ENCODE assay signal across 9 cellular contexts in the genomic region with DNA sequence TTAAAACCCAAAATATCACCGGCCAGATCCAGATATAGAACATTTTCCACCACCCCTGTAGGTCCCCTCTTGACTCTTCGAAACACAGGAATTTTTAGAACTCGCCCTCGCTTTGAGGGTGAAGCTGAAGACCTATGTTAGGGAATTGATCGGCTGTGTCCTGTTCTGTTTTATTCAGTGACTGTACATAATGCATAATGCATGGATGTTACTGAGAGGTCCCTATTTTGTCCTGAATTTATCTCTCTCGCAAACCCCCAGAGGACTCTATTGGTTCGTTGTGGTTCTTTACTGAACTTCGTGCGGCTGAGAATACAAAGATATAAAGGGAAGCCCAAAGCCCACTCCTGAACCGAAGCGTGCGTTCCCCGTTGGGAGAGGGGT. TPM values are rescaled to one million over a fixed set of nuclear protein-coding genes. Genes with fewer than 3 reads are reported as not detected.
DNase-seq lines count a peak whose midpoint lies in the region; ATAC-seq, FAIRE-seq and TF ChIP-seq lines count a peak whose summit lies in the region.
"Had no signal": no experiment of that assay in that cellular context is flagged by ENCODE, and none has a peak within 500 bp of the region (broad histone marks: within the 10 kb centered on the region; RNA-seq: fewer than 3 reads in every experiment).

No MANE protein-coding gene starts in this region.

- FAIRE-seq in A549 (lab: Jason Lieb, UNC) = no peak
- FAIRE-seq in GM12878 (lab: Jason Lieb, UNC) = no peak
- FAIRE-seq: islet of Langerhans had no signal

- peak overlapping the region; percentile 85 for H3K9ac ChIP-seq in GM12878 (ENCODE audit: control insufficient read depth, insufficient read depth, low read length)

- in situ Hi-C loops in GM12878 (cut with MboI) = no loop called here

- H3K79me2 ChIP-seq in GM12878 (ENCODE audit: control insufficient read depth, insufficient read depth, low read length) = peaks cover 76% of the 10 kb centered on the region

- DNase-seq in A549 (ENCODE audit: low read depth in 1 of 2, low spot score in 1 of 2) (no peak), GM12878 (ENCODE audit: low read depth, low spot score) (no peak), MV-4-11 (lab: John Stamatoyannopoulos, UW) (no peak), amygdala (lab: John Stamatoyannopoulos, UW) (no peak), activated gamma-delta T cell (lab: John Stamatoyannopoulos, UW) (no peak)

- RAD21 ChIA-PET in GM12878 (lab: Charles Lee; ENCODE audit: unreplicated experiment) = interaction anchor here (0.8 to 4.5 kb wide), 6 partner anchors 11 to 605 kb away, joined by 3 to 29 read pairs (median 4); partner anchors contain the start of genes C2orf15 and MGAT4A

- BruUV-seq in GM12878 (replicated peaks; lab: Mats Ljungman, UMichigan) = no TSS peak

- TF ChIP-seq EP300 in A549 (IDR thresholded peaks at IDR 0.05) (no peak), GM12878 (IDR thresholded peaks at IDR 0.05; ENCODE audit: borderline replicate concordance in 1 of 2, control insufficient read depth in 1 of 2, low read depth in 2 of 2, low read length in 2 of 2) (no peak; a peak in 1 of 4 replicates)

- H3K4me2 ChIP-seq in A549 (peak overlapping the region; percentile 94), GM12878 (ENCODE audit: control insufficient read depth, insufficient read depth) (peak overlapping the region; percentile 98)

- ATAC-seq in A549 = peak; percentile 13 to 52
- peak; percentile 5 for ATAC-seq in GM18858 (IDR thresholded peaks at IDR 0.05; ENCODE audit: unreplicated experiment)
- peak; percentile 3 for ATAC-seq in HG03108 (IDR thresholded peaks at IDR 0.05; ENCODE audit: unreplicated experiment)
- ATAC-seq in GM12878 = peak; percentile 8

- TF ChIP-seq POLR2A in A549 (IDR thresholded peaks at IDR 0.05; ENCODE audit: low read length) (no peak), GM12878 (IDR thresholded peaks at IDR 0.05; ENCODE audit: low read depth, low read length) (no peak)

- peaks cover 45% of the 10 kb centered on the region for H3K4me1 ChIP-seq in A549
- H3K4me1 ChIP-seq in GM12878 (ENCODE audit: control insufficient read depth, insufficient read depth, low read length) = peaks cover 5% of the 10 kb centered on the region
- peaks cover 0 to 24% of the 10 kb centered on the region in 2 donors for H3K4me1 ChIP-seq in muscle layer of duodenum (ENCODE audit: control insufficient read depth in 1 of 2, insufficient read depth in 2 of 2, low read length in 2 of 2)

- H3K27ac ChIP-seq in A549 = peak overlapping the region; percentile 77 to 92
- peak overlapping the region; percentile 98 for H3K27ac ChIP-seq in GM12878 (ENCODE audit: control insufficient read depth, insufficient read depth)
- peak overlapping the region; percentile 91 for H3K27ac ChIP-seq in muscle layer of duodenum (ENCODE audit: low read length)

- peak overlapping the region; percentile 88 for H3K4me3 ChIP-seq in A549
- peak overlapping the region; percentile 89 for H3K4me3 ChIP-seq in GM12878
- peak overlapping the region; percentile 92 to 93 for H3K4me3 ChIP-seq in muscle layer of duodenum (ENCODE audit: low read depth in 1 of 2, low read length in 2 of 2)

- H3K36me3 ChIP-seq in GM12878 (ENCODE audit: control insufficient read depth in 2 of 2, insufficient read depth in 2 of 2, low read length in 1 of 2) (peaks cover 0 to 10% of the 10 kb centered on the region in 2 experiments; a peak in 1 of 4 replicates), muscle layer of duodenum (ENCODE audit: control insufficient read depth in 1 of 2, insufficient read depth in 2 of 2, low read length in 2 of 2) (peaks cover 11 to 16% of the 10 kb centered on the region in 2 donors)

- peak overlapping the region; percentile 94 for H2AFZ ChIP-seq in GM12878 (ENCODE audit: control insufficient read depth, low read depth, low read length)

- TF ChIP-seq CTCF in A549 (IDR thresholded peaks at IDR 0.05) (no peak), GM12878 (IDR thresholded peaks at IDR 0.05 in 2 of 3, conservative IDR thresholded peaks at IDR 0.05 in 1 of 3; ENCODE audit: control insufficient read depth in 2 of 3, extremely low read depth in 1 of 3, insufficient read depth in 1 of 3, low read depth in 3 of 3, low read length in 3 of 3) (no peak)

- no peaks in the 10 kb centered on the region for H4K20me1 ChIP-seq in GM12878 (ENCODE audit: control insufficient read depth, insufficient read depth)

- H3K9me3 ChIP-seq in A549 = no peaks in the 10 kb centered on the region
- no peaks in the 10 kb centered on the region for H3K9me3 ChIP-seq in GM12878 (replicated peaks; ENCODE audit: control insufficient read depth, insufficient read depth, low read length)
- H3K9me3 ChIP-seq in muscle layer of duodenum (ENCODE audit: control insufficient read depth in 1 of 2, low read length in 2 of 2) = no peaks in the 10 kb centered on the region

- SMC1A ChIA-PET in GM12878 (lab: Charles Lee; ENCODE audit: uncharacterized antibody, unreplicated experiment) = interaction anchor here (0.9 to 5.6 kb wide), 10 partner anchors 11 to 271 kb away, joined by 3 to 32 read pairs (median 5); no protein-coding TSS in a partner anchor

- POLR2A ChIA-PET in A549 (lab: Yijun Ruan, JAX) = interaction anchor here (0.6 to 2.9 kb wide), 12 partner anchors 12 to 1226 kb away, joined by 3 to 19 read pairs (median 4); partner anchors contain the start of genes LIPT1, MITD1, MRPL30 and PDCL3
- POLR2A ChIA-PET in GM12878 (lab: Charles Lee) = interaction anchor here (0.6 to 3.6 kb wide), 12 partner anchors 9 to 1644 kb away, joined by 3 to 30 read pairs (median 4); partner anchors contain the start of genes C2orf15, LIPT1 and TSGA10

- CTCF ChIA-PET in A549 (lab: Yijun Ruan, JAX) (interaction anchor here (1.1 to 3.0 kb wide), 11 partner anchors 9 to 157 kb away, joined by 3 to 18 read pairs (median 4); no protein-coding TSS in a partner anchor), GM12878 (lab: Yijun Ruan, JAX) (interaction anchor here (0.7 to 2.7 kb wide), 13 partner anchors 9 to 251 kb away, joined by 3 to 15 read pairs (median 5); partner anchors contain the start of genes C2orf15, LIPT1, REV1 and TSGA10)

- H3K27me3 ChIP-seq in GM12878 (replicated peaks in 1 of 2; ENCODE audit: control insufficient read depth in 2 of 2, insufficient read depth in 2 of 2, low read length in 1 of 2) = no peaks in the 10 kb centered on the region
- no peaks in the 10 kb centered on the region for H3K27me3 ChIP-seq in muscle layer of duodenum (ENCODE audit: low read depth, low read length)

- WGBS in A549 (ENCODE audit: missing lambda C conversion rate) = 2% methylated on average over 13 of the region's 13 CpGs
- WGBS in GM12878 (ENCODE audit: insufficient coverage, insufficient replicate concordance, low lambda C conversion rate, missing lambda C conversion rate) = 1% methylated on average over 13 of the region's 13 CpGs

- TF ChIP-seq RAD21 in A549 (conservative IDR thresholded peaks at IDR 0.05 in 1 of 2, IDR thresholded peaks at IDR 0.05 in 1 of 2) (no peak), GM12878 (IDR thresholded peaks at IDR 0.05; ENCODE audit: insufficient read depth, low read depth, low read length) (no peak)

- intact Hi-C loops in GM12878 (cut with micrococcal nuclease; ENCODE audit: unreplicated experiment) = loop anchor here (1.0 to 5.0 kb wide), 4 partner anchors 154 to 249 kb away; partner anchors contain the start of genes LIPT1, MITD1, MRPL30 and REV1

RNA-seq across cellular contexts. Expression of gene EIF5B, which starts 0.4 kb away (rescaled TPM):
- polyA plus RNA-seq in A549 (2011; rRNA removed) = 25.0 and 52.9 TPM in 2 replicates
- 10.8 and 11.7 TPM in 2 replicates for polyA plus RNA-seq in A549 (2012; cell fraction: cytosol; rRNA removed)
- 12.3 and 16.2 TPM in 2 replicates for polyA plus RNA-seq in A549 (2012; cell fraction: nucleus; rRNA removed)
- 75.4 to 81.5 TPM (median 75.7 TPM) in 3 replicates for polyA plus RNA-seq in A549 (2017; fragmentation: RNase III; extraction: RNeasy Plus Mini Kit Qiagen cat#74134 plus additional on column Dnase treatment)
- polyA minus RNA-seq in A549 (2011; rRNA and poly(A)+ RNA removed) = 34.9 and 48.3 TPM in 2 replicates
- total RNA-seq in GM12878 (2013; cell fraction: nucleolus; rRNA removed) = 71.7 and 75.7 TPM in 2 replicates
- 37.6 and 42.0 TPM in 2 replicates for total RNA-seq in GM12878 (2014; rRNA removed)
- total RNA-seq in GM12878 (2014; rRNA removed; fragmentation: Illumina TruSeq; extraction: Trizol) = 33.9 and 38.7 TPM in 2 replicates
- 47.0 and 53.8 TPM in 2 replicates for total RNA-seq in GM12878 (2021)
- polyA plus RNA-seq in GM12878 (2011; ENCODE audit: low read depth) = 26.3 TPM
- polyA plus RNA-seq in GM12878 (2011; rRNA removed) = 21.7 and 22.1 TPM in 2 replicates
- 13.9 and 23.8 TPM in 2 replicates for polyA plus RNA-seq in GM12878 (2011; cell fraction: cytosol; rRNA removed)
- 30.4 and 39.6 TPM in 2 replicates for polyA plus RNA-seq in GM12878 (2011; cell fraction: nucleus; rRNA removed)
- 49.7 and 50.1 TPM in 2 replicates for polyA plus RNA-seq in GM12878 (2012)
- 119 and 143 TPM in 2 replicates for polyA plus RNA-seq in GM12878 (2014; fragmentation: Illumina TruSeq; extraction: Trizol)
- 10 to 100 TPM; 38.2 to 52.4 TPM for polyA plus RNA-seq in GM12878 (2014; fragmentation: Nextera tagmentation; extraction: Ambion mirVana)
- polyA plus RNA-seq in GM12878 (2014; rRNA removed) = 36.7 and 37.2 TPM in 2 replicates
- 10 to 100 TPM; 43.5 to 46.7 TPM for polyA plus RNA-seq in GM12878 (2016; fragmentation: Nextera tagmentation; extraction: Ambion mirVana)
- 45.9 and 49.7 TPM in 2 replicates for polyA minus RNA-seq in GM12878 (2011; rRNA and poly(A)+ RNA removed)
- 5.3 and 7.8 TPM in 2 replicates for polyA minus RNA-seq in GM12878 (2011; cell fraction: cytosol; rRNA and poly(A)+ RNA removed)
- 34.8 and 50.1 TPM in 2 replicates for polyA minus RNA-seq in GM12878 (2011; cell fraction: nucleus; rRNA and poly(A)+ RNA removed)

RNA-seq across cellular contexts. Expression of gene TXNDC9, which starts 0.6 kb away (rescaled TPM):
- polyA plus RNA-seq in A549 (2011; rRNA removed) = 53.3 and 65.6 TPM in 2 replicates
- polyA plus RNA-seq in A549 (2012; cell fraction: cytosol; rRNA removed) = 22.4 and 25.0 TPM in 2 replicates
- 10.0 and 11.6 TPM in 2 replicates for polyA plus RNA-seq in A549 (2012; cell fraction: nucleus; rRNA removed)
- polyA plus RNA-seq in A549 (2017; fragmentation: RNase III; extraction: RNeasy Plus Mini Kit Qiagen cat#74134 plus additional on column Dnase treatment) = 36.7 to 37.2 TPM (median 36.7 TPM) in 3 replicates
- 17.1 and 21.2 TPM in 2 replicates for polyA minus RNA-seq in A549 (2011; rRNA and poly(A)+ RNA removed)
- total RNA-seq in GM12878 (2013; cell fraction: nucleolus; rRNA removed) = 57.0 and 64.5 TPM in 2 replicates
- 37.4 and 45.4 TPM in 2 replicates for total RNA-seq in GM12878 (2014; rRNA removed)
- total RNA-seq in GM12878 (2014; rRNA removed; fragmentation: Illumina TruSeq; extraction: Trizol) = 48.2 and 53.1 TPM in 2 replicates
- total RNA-seq in GM12878 (2021) = 26.6 and 28.8 TPM in 2 replicates
- 14.9 TPM for polyA plus RNA-seq in GM12878 (2011; ENCODE audit: low read depth)
- 37.0 and 57.1 TPM in 2 replicates for polyA plus RNA-seq in GM12878 (2011; rRNA removed)
- polyA plus RNA-seq in GM12878 (2011; cell fraction: cytosol; rRNA removed) = 17.3 and 20.7 TPM in 2 replicates
- 15.2 and 15.7 TPM in 2 replicates for polyA plus RNA-seq in GM12878 (2011; cell fraction: nucleus; rRNA removed)
- 18.2 and 19.3 TPM in 2 replicates for polyA plus RNA-seq in GM12878 (2012)
- 48.6 and 56.8 TPM in 2 replicates for polyA plus RNA-seq in GM12878 (2014; fragmentation: Illumina TruSeq; extraction: Trizol)
- 100 to 1,000 TPM; 136 to 170 TPM for polyA plus RNA-seq in GM12878 (2014; fragmentation: Nextera tagmentation; extraction: Ambion mirVana)
- 23.0 and 27.0 TPM in 2 replicates for polyA plus RNA-seq in GM12878 (2014; rRNA removed)
- 10 to 100 TPM; 76.0 to 77.3 TPM for polyA plus RNA-seq in GM12878 (2016; fragmentation: Nextera tagmentation; extraction: Ambion mirVana)
- polyA minus RNA-seq in GM12878 (2011; rRNA and poly(A)+ RNA removed) = 18.5 and 18.9 TPM in 2 replicates
- polyA minus RNA-seq in GM12878 (2011; cell fraction: cytosol; rRNA and poly(A)+ RNA removed) = 5.1 and 7.4 TPM in 2 replicates
- polyA minus RNA-seq in GM12878 (2011; cell fraction: nucleus; rRNA and poly(A)+ RNA removed) = 9.7 and 19.8 TPM in 2 replicates

RNA-seq across cellular contexts. Expression of gene LYG1, which starts 35.8 kb away (rescaled TPM):
- polyA plus RNA-seq in A549 (2011; rRNA removed) (4.0 and 4.3 TPM in 2 replicates), A549 (2017; fragmentation: RNase III; extraction: RNeasy Plus Mini Kit Qiagen cat#74134 plus additional on column Dnase treatment) (2.4 to 3.2 TPM (median 2.9 TPM) in 3 replicates), GM12878 (2011; rRNA removed) (1.3 TPM in 2 replicates), GM12878 (2014; fragmentation: Illumina TruSeq; extraction: Trizol) (0.88 and 1.8 TPM in 2 replicates), GM12878 (2014; fragmentation: Nextera tagmentation; extraction: Ambion mirVana) (1 to 10 TPM in 1 of 2 experiments, under 1 TPM in 1; 0.79 to 1.2 TPM), GM12878 (2014; rRNA removed) (0.70 and 0.72 TPM in 2 replicates), GM12878 (2016; fragmentation: Nextera tagmentation; extraction: Ambion mirVana) (under 1 TPM; 0.33 to 0.83 TPM)
- polyA plus RNA-seq in A549 (2012; cell fraction: cytosol; rRNA removed) = 1.8 and 2.5 TPM in 2 replicates
- polyA plus RNA-seq in A549 (2012; cell fraction: nucleus; rRNA removed) = 8.3 and 15.0 TPM in 2 replicates
- polyA minus RNA-seq in A549 (2011; rRNA and poly(A)+ RNA removed) = 0.73 and 0.87 TPM in 2 replicates
- 1.3 and 1.9 TPM in 2 replicates for total RNA-seq in GM12878 (2013; cell fraction: nucleolus; rRNA removed)
- total RNA-seq in GM12878 (2014; rRNA removed) (0.34 and 0.60 TPM in 2 replicates), GM12878 (2014; rRNA removed; fragmentation: Illumina TruSeq; extraction: Trizol) (0.27 and 0.41 TPM in 2 replicates), GM12878 (2021) (0.21 TPM in 1 of 2 replicates, not detected in the other)
- 0.88 TPM for polyA plus RNA-seq in GM12878 (2011; ENCODE audit: low read depth)
- 0.72 and 1.3 TPM in 2 replicates for polyA plus RNA-seq in GM12878 (2011; cell fraction: cytosol; rRNA removed)
- polyA plus RNA-seq in GM12878 (2011; cell fraction: nucleus; rRNA removed) = 4.4 and 6.0 TPM in 2 replicates
- polyA plus RNA-seq in GM12878 (2012) = 0.60 and 0.70 TPM in 2 replicates
- 0.37 and 1.3 TPM in 2 replicates for polyA minus RNA-seq in GM12878 (2011; rRNA and poly(A)+ RNA removed)
- polyA minus RNA-seq in GM12878 (2011; cell fraction: cytosol; rRNA and poly(A)+ RNA removed) = not detected in 2 replicates
- polyA minus RNA-seq in GM12878 (2011; cell fraction: nucleus; rRNA and poly(A)+ RNA removed) = 0.60 and 1.3 TPM in 2 replicates
